ENCODE assay signal across 27 cellular contexts in genomic region chr1:237211540-237211939, GRCh38.
"Had no signal": no experiment of that assay in that cellular context is flagged by ENCODE, and none has a peak within 500 bp of the region (broad histone marks: within the 10 kb centered on the region; RNA-seq: fewer than 3 reads in every experiment).

No MANE protein-coding gene starts in this region.

- H3K27me3 Mint-ChIP-seq: dendritic cell treated with granulocyte-macrophage colony-stimulating factor and Interleukin-4, amounts not matched to agents 40 ng/mL and 50 ng/mL, for 4 days; naive B cell had no signal

- H3K27ac Mint-ChIP-seq: dendritic cell treated with granulocyte-macrophage colony-stimulating factor and Interleukin-4, amounts not matched to agents 40 ng/mL and 50 ng/mL, for 4 days; effector memory CD8-positive, alpha-beta T cell; endodermal cell; immature natural killer cell; mesothelial cell of epicardium had no signal

- H3K9me3 ChIP-seq: colonic mucosa, esophagus squamous epithelium, gastrocnemius medialis, lower lobe of right lung, mucosa of descending colon had no signal

- H3K36me3 ChIP-seq: colonic mucosa, esophagus squamous epithelium, gastrocnemius medialis, lower lobe of right lung had no signal

- H3K4me3 Mint-ChIP-seq: dendritic cell treated with granulocyte-macrophage colony-stimulating factor and Interleukin-4, amounts not matched to agents 40 ng/mL and 50 ng/mL, for 4 days; effector memory CD8-positive, alpha-beta T cell; endodermal cell; immature natural killer cell; mesothelial cell of epicardium; naive B cell had no signal

- H3K36me3 Mint-ChIP-seq: immature natural killer cell, mesothelial cell of epicardium, naive B cell had no signal

- H3K27ac ChIP-seq: colonic mucosa, epithelial cell of prostate, esophagus squamous epithelium, gastrocnemius medialis, hepatocyte, lower lobe of right lung had no signal

- ATAC-seq: effector memory CD8-positive, alpha-beta T cell; esophagus mucosa; gastrocnemius medialis; left colon; left lobe of liver; lower lobe of right lung; mucosa of descending colon had no signal

- DNase-seq: colonic mucosa; cortex of kidney; effector CD8-positive, alpha-beta T cell; effector memory CD8-positive, alpha-beta T cell; endodermal cell; erythroblast; esophagus squamous epithelium; foreskin fibroblast; foreskin melanocyte; gastrocnemius medialis; glutamatergic neuron; immature natural killer cell; islet precursor cell; kidney; kidney glomerular epithelial cell; left colon; left ventricle myocardium superior; lower lobe of right lung; mesenchymal stem cell; mucosa of descending colon; naive B cell had no signal

- H3K9me3 Mint-ChIP-seq: dendritic cell treated with granulocyte-macrophage colony-stimulating factor and Interleukin-4, amounts not matched to agents 40 ng/mL and 50 ng/mL, for 4 days; effector memory CD8-positive, alpha-beta T cell; endodermal cell; immature natural killer cell; mesothelial cell of epicardium had no signal

- H3K4me1 ChIP-seq: colonic mucosa, esophagus squamous epithelium, gastrocnemius medialis, lower lobe of right lung had no signal

- H3K4me1 Mint-ChIP-seq: endodermal cell, immature natural killer cell, mesothelial cell of epicardium, naive B cell had no signal

- H3K27me3 ChIP-seq: colonic mucosa, esophagus squamous epithelium, gastrocnemius medialis, hepatocyte had no signal

- H3K4me3 ChIP-seq: colonic mucosa, esophagus squamous epithelium, gastrocnemius medialis, hepatocyte, lower lobe of right lung, mucosa of descending colon had no signal
